ENCODE assay signal across 8 cellular contexts in the genomic region with DNA sequence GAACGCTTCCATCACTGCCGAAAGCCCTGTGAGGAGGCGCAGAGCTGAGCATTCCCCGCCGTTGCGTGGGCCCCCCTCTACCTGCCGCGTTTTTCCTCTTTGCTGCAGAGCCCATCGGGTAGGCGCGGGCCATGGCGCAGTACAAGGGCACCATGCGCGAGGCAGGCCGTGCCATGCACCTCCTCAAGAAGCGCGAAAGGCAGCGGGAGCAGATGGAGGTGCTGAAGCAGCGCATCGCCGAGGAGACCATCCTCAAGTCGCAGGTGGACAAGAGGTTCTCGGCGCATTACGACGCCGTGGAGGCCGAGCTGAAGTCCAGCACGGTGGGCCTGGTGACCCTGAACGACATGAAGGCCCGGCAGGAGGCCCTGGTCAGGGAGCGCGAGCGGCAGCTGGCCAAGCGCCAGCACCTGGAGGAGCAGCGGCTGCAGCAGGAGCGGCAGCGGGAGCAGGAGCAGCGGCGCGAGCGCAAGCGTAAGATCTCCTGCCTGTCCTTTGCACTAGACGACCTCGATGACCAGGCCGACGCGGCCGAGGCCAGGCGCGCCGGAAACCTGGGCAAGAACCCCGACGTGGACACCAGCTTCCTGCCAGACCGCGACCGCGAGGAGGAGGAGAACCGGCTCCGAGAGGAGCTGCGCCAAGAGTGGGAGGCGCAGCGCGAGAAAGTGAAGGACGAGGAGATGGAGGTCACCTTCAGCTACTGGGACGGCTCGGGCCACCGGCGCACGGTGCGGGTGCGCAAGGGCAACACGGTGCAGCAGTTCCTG. TPM values are rescaled to one million over a fixed set of nuclear protein-coding genes. Genes with fewer than 3 reads are reported as not detected.
DNase-seq lines count a peak whose midpoint lies in the region; ATAC-seq and TF ChIP-seq lines count a peak whose summit lies in the region.

No MANE protein-coding gene starts in this region.

- H3K36me3 ChIP-seq in ACC112 (ENCODE audit: insufficient read depth, low read length), result no peaks in the 10 kb centered on the region
- no peaks in the 10 kb centered on the region for H3K36me3 ChIP-seq in lower lobe of right lung
- H3K36me3 ChIP-seq in upper lobe of right lung, result no peaks in the 10 kb centered on the region

- intact Hi-C loops in lower lobe of right lung (cut with DNase I), result no loop called here
- intact Hi-C loops in upper lobe of right lung (cut with DNase I), result loop anchor here (10.0 kb wide), 1 partner anchor 105 kb away; no protein-coding TSS in a partner anchor

- DNase-seq in cerebellar cortex (ENCODE audit: low spot score) (peak; percentile 15), lower lobe of right lung (peak; percentile 59), upper lobe of right lung (peak; percentile 75), DMS53 (lab: John Stamatoyannopoulos, UW) (no peak)
- DNase-seq in activated CD4-positive, CD25-positive, alpha-beta regulatory T cell treated with anti-CD3 and anti-CD28 coated beads, Interleukin-2, amount 50 U/mL, for 72 hours, result no peak

- no peaks in the 10 kb centered on the region for H3K9me3 ChIP-seq in lower lobe of right lung
- no peaks in the 10 kb centered on the region for H3K9me3 ChIP-seq in upper lobe of right lung

- H3K4me1 ChIP-seq in ACC112 (ENCODE audit: control insufficient read depth, insufficient read depth, low read length, unreplicated experiment), result peaks cover 20% of the 10 kb centered on the region
- peaks cover 24% of the 10 kb centered on the region for H3K4me1 ChIP-seq in lower lobe of right lung
- H3K4me1 ChIP-seq in upper lobe of right lung, result peaks cover 8% of the 10 kb centered on the region

- H3K4me3 ChIP-seq in ACC112 (ENCODE audit: low read depth, low read length) (peak overlapping the region; percentile 75), lower lobe of right lung (peak overlapping the region; percentile 63), upper lobe of right lung (peak overlapping the region; percentile 48)

- TF ChIP-seq CTCF in lower lobe of right lung (IDR thresholded peaks at IDR 0.05), result no peak
- TF ChIP-seq CTCF in upper lobe of right lung (IDR thresholded peaks at IDR 0.05), result no peak

- H3K27ac ChIP-seq in ACC112 (ENCODE audit: low read depth, low read length) (no peak overlapping the region), lower lobe of right lung (peak overlapping the region; percentile 76), upper lobe of right lung (peak overlapping the region; percentile 27)

- H3K27me3 ChIP-seq in ACC112 (ENCODE audit: insufficient read depth, low read length) (no peaks in the 10 kb centered on the region), lower lobe of right lung (ENCODE audit: low read depth) (no peaks in the 10 kb centered on the region), upper lobe of right lung (no peaks in the 10 kb centered on the region)

- H2AFZ ChIP-seq in ACC112 (ENCODE audit: low read length, unreplicated experiment), result no peak overlapping the region

- no peaks in the 10 kb centered on the region for H3K79me2 ChIP-seq in ACC112 (ENCODE audit: control insufficient read depth, insufficient read depth, low read length, unreplicated experiment)

- peak; percentile 12 for ATAC-seq in HG02943 (IDR thresholded peaks at IDR 0.05; ENCODE audit: low read depth, unreplicated experiment)
- ATAC-seq in lower lobe of right lung, result peak; percentile 35 to 42
- ATAC-seq in upper lobe of right lung, result peak; percentile 11
- no peak for ATAC-seq in HG03095 (IDR thresholded peaks at IDR 0.05; ENCODE audit: unreplicated experiment)

RNA-seq across cellular contexts. Expression of a gene that starts 0.7 kb away (rescaled TPM):
- total RNA-seq in lower lobe of right lung, result 10.6 TPM
- 13.1 TPM for total RNA-seq in upper lobe of right lung

Comparison
In these comparisons a context has a peak if more than half of its experiments do, and no peak if none do; other contexts are left out.
1. DNase-seq: peak in cerebellar cortex (single experiment), lower lobe of right lung (single experiment) and upper lobe of right lung (single experiment); none in activated CD4-positive, CD25-positive, alpha-beta regulatory T cell treated with anti-CD3 and anti-CD28 coated beads, Interleukin-2, amount 50 U/mL, for 72 hours (single experiment) and DMS53 (single experiment).
2. Peak in every context shown above with its lines, with median percentiles within 50 percentile points of each other: H3K4me3 ChIP-seq.